ENCODE assay signal across 9 cellular contexts in the genomic region with DNA sequence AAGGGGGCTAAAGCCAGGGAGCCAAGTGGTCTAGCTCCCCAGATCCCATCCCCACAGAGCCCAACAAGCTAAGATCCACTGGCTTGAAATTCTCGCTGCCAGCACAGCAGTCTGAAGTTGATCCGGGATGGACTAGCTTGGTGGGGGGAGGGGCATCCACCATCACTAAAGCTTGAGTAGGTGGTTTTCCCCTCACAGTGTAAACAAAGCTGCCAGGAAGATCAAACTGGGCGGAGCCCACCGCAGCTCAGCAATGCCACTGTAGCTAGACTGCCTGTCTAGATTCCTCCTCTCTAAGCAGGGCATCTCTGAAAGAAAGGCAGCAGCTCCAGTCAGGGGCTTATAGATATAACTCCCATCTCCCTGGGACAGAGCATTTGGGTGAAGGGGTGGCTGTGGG. TPM values are rescaled to one million over a fixed set of nuclear protein-coding genes. Genes with fewer than 3 reads are reported as not detected.
DNase-seq lines count a peak whose midpoint lies in the region; ATAC-seq and TF ChIP-seq lines count a peak whose summit lies in the region.
"Not testable (repeated sequence)": the region's sequence is repeated elsewhere in the genome, so short reads cannot be mapped to it uniquely, and the experiment has no call there.
"Had no signal": no experiment of that assay in that cellular context is flagged by ENCODE, and none has a peak within 500 bp of the region (broad histone marks: within the 10 kb centered on the region; RNA-seq: fewer than 3 reads in every experiment).

No MANE protein-coding gene starts in this region.

- not testable (repeated sequence) for H4K20me1 ChIP-seq in GM23338 (replicated peaks; ENCODE audit: insufficient read depth)

- CTCF ChIA-PET in activated CD4-positive, alpha-beta memory T cell treated with anti-CD3 and anti-CD28 coated beads, Interleukin-2, amount 10 ng/mL, durations not matched to agents 7 days and 5 days (lab: Charles Lee) = interaction anchor here (1.1 kb wide), 1 partner anchor 76 kb away, joined by 3 read pairs; no protein-coding TSS in a partner anchor
- CTCF ChIA-PET in activated naive CD4-positive, alpha-beta T cell treated with anti-CD3 and anti-CD28 coated beads, Interleukin-2, amount 10 ng/mL, durations not matched to agents 7 days and 5 days (lab: Charles Lee) = interaction anchor here (0.8 kb wide), 1 partner anchor 75 kb away, joined by 4 read pairs; no protein-coding TSS in a partner anchor

- peak overlapping the region in 1 of 4 donors; percentile 45 for H3K4me3 Mint-ChIP-seq in CD4-positive, CD25-positive, alpha-beta regulatory T cell
- not testable (repeated sequence) for H3K4me3 Mint-ChIP-seq in GM23338; activated naive CD4-positive, alpha-beta T cell treated with anti-CD3 and anti-CD28 coated beads, Interleukin-2, amount 10 ng/mL, durations not matched to agents 7 days and 5 days
- peak overlapping the region; percentile 5 for H3K4me3 Mint-ChIP-seq in activated CD4-positive, alpha-beta memory T cell treated with anti-CD3 and anti-CD28 coated beads, Interleukin-2, amount 10 ng/mL, durations not matched to agents 7 days and 5 days

- H3K4me3 ChIP-seq in CD4-positive, CD25-positive, alpha-beta regulatory T cell (ENCODE audit: low read depth, low read length); SJCRH30; cardiac muscle cell: not testable (repeated sequence)
- H3K4me3 ChIP-seq in GM23338 = 0 out of 2 replicates have a peak overlapping the region, but pooled peaks have one; percentile 12

- not testable (repeated sequence) for H3K27ac Mint-ChIP-seq in CD4-positive, CD25-positive, alpha-beta regulatory T cell; GM23338
- H3K27ac Mint-ChIP-seq in activated CD4-positive, alpha-beta memory T cell treated with anti-CD3 and anti-CD28 coated beads, Interleukin-2, amount 10 ng/mL, durations not matched to agents 7 days and 5 days = peak overlapping the region; percentile 33
- peak overlapping the region; percentile 69 for H3K27ac Mint-ChIP-seq in activated naive CD4-positive, alpha-beta T cell treated with anti-CD3 and anti-CD28 coated beads, Interleukin-2, amount 10 ng/mL, durations not matched to agents 7 days and 5 days

- H3K36me3 Mint-ChIP-seq in CD4-positive, CD25-positive, alpha-beta regulatory T cell; GM23338 (ENCODE audit: low read depth); activated CD4-positive, alpha-beta memory T cell treated with anti-CD3 and anti-CD28 coated beads, Interleukin-2, amount 10 ng/mL, durations not matched to agents 7 days and 5 days (ENCODE audit: low read depth); activated naive CD4-positive, alpha-beta T cell treated with anti-CD3 and anti-CD28 coated beads, Interleukin-2, amount 10 ng/mL, durations not matched to agents 7 days and 5 days: not testable (repeated sequence)

- H3K4me1 ChIP-seq in CD4-positive, CD25-positive, alpha-beta regulatory T cell (ENCODE audit: control insufficient read depth, insufficient read depth, low read length, poor library complexity, severe bottlenecking); SJCRH30: not testable (repeated sequence)
- H3K4me1 ChIP-seq in GM23338 (ENCODE audit: insufficient read depth) (peaks cover 27% of the 10 kb centered on the region), cardiac muscle cell (ENCODE audit: low read depth) (peaks cover 27% of the 10 kb centered on the region)

- POLR2A ChIA-PET in activated CD4-positive, alpha-beta memory T cell treated with anti-CD3 and anti-CD28 coated beads, Interleukin-2, amount 10 ng/mL, durations not matched to agents 7 days and 5 days (lab: Charles Lee) = interaction anchor here (1.3 to 1.5 kb wide), 2 partner anchors 9 to 420 kb away, joined by 4 read pairs; no protein-coding TSS in a partner anchor

- peak in 2 of 3 donors; percentile 26 to 84 for DNase-seq in CD4-positive, CD25-positive, alpha-beta regulatory T cell
- DNase-seq in GM23338 (ENCODE audit: low spot score) = peak; percentile 63
- DNase-seq in NCI-H345 (lab: John Stamatoyannopoulos, UW) = peak; percentile 38
- peak; percentile 26 to 29 for DNase-seq in SJCRH30
- peak; percentile 63 for DNase-seq in activated CD4-positive, alpha-beta memory T cell treated with anti-CD3 and anti-CD28 coated beads, Interleukin-2, amount 10 ng/mL, durations not matched to agents 7 days and 5 days
- peak; percentile 87 for DNase-seq in activated naive CD4-positive, alpha-beta T cell treated with anti-CD3 and anti-CD28 coated beads, Interleukin-2, amount 10 ng/mL, durations not matched to agents 7 days and 5 days
- not testable (repeated sequence) for DNase-seq in cardiac muscle cell (ENCODE audit: low read depth in 1 of 2, low spot score in 1 of 2)
- DNase-seq in renal cortical epithelial cell (ENCODE audit: low read depth) = peak; percentile 75

- H3K9me3 Mint-ChIP-seq in CD4-positive, CD25-positive, alpha-beta regulatory T cell; GM23338; activated CD4-positive, alpha-beta memory T cell treated with anti-CD3 and anti-CD28 coated beads, Interleukin-2, amount 10 ng/mL, durations not matched to agents 7 days and 5 days; activated naive CD4-positive, alpha-beta T cell treated with anti-CD3 and anti-CD28 coated beads, Interleukin-2, amount 10 ng/mL, durations not matched to agents 7 days and 5 days: not testable (repeated sequence)

- TF ChIP-seq CTCF in GM23338 (conservative IDR thresholded peaks at IDR 0.05; ENCODE audit: low read depth in 2 of 2); cardiac muscle cell (IDR thresholded peaks at IDR 0.05; ENCODE audit: low read depth, low read length): not testable (repeated sequence)

- not testable (repeated sequence) for H3K9me3 ChIP-seq in CD4-positive, CD25-positive, alpha-beta regulatory T cell (ENCODE audit: control insufficient read depth in 2 of 2, low read length in 2 of 2); SJCRH30 (replicated peaks); cardiac muscle cell (ENCODE audit: low read depth)

- peaks cover 0 to 33% (median 9%) of the 10 kb centered on the region in 4 donors for H3K4me1 Mint-ChIP-seq in CD4-positive, CD25-positive, alpha-beta regulatory T cell
- H3K4me1 Mint-ChIP-seq in GM23338 = peaks cover 40% of the 10 kb centered on the region
- H3K4me1 Mint-ChIP-seq in activated CD4-positive, alpha-beta memory T cell treated with anti-CD3 and anti-CD28 coated beads, Interleukin-2, amount 10 ng/mL, durations not matched to agents 7 days and 5 days = peaks cover 17% of the 10 kb centered on the region
- H3K4me1 Mint-ChIP-seq in activated naive CD4-positive, alpha-beta T cell treated with anti-CD3 and anti-CD28 coated beads, Interleukin-2, amount 10 ng/mL, durations not matched to agents 7 days and 5 days = peaks cover 46% of the 10 kb centered on the region

- H3K27me3 ChIP-seq in CD4-positive, CD25-positive, alpha-beta regulatory T cell (ENCODE audit: control insufficient read depth, insufficient read depth, low read length); GM23338 (ENCODE audit: insufficient read depth); SJCRH30; cardiac muscle cell: not testable (repeated sequence)

- H3K27me3 Mint-ChIP-seq in CD4-positive, CD25-positive, alpha-beta regulatory T cell = peaks cover 28% of the 10 kb centered on the region
- not testable (repeated sequence) for H3K27me3 Mint-ChIP-seq in GM23338 (ENCODE audit: insufficient read depth, low read depth, poor library complexity); activated naive CD4-positive, alpha-beta T cell treated with anti-CD3 and anti-CD28 coated beads, Interleukin-2, amount 10 ng/mL, durations not matched to agents 7 days and 5 days
- peaks cover 19% of the 10 kb centered on the region for H3K27me3 Mint-ChIP-seq in activated CD4-positive, alpha-beta memory T cell treated with anti-CD3 and anti-CD28 coated beads, Interleukin-2, amount 10 ng/mL, durations not matched to agents 7 days and 5 days

- not testable (repeated sequence) for H3F3A ChIP-seq in GM23338 (replicated peaks; ENCODE audit: low read depth)

- H3K9me2 ChIP-seq in GM23338 (ENCODE audit: insufficient read depth) = not testable (repeated sequence)

- H3K4me2 ChIP-seq in GM23338 = peak overlapping the region; percentile 61

- H3K27ac ChIP-seq in CD4-positive, CD25-positive, alpha-beta regulatory T cell (ENCODE audit: insufficient read depth, low read length, poor library complexity, severe bottlenecking); GM23338 (ENCODE audit: low read depth); SJCRH30: not testable (repeated sequence)
- peak overlapping the region; percentile 51 for H3K27ac ChIP-seq in cardiac muscle cell

- H2AFZ ChIP-seq in GM23338 = not testable (repeated sequence)

- peak in 1 of 2 donors; percentile 53 for ATAC-seq in CD4-positive, CD25-positive, alpha-beta regulatory T cell (ENCODE audit: low read depth in 2 of 2)
- peak; percentile 71 for ATAC-seq in GM23338

- peaks cover 68% of the 10 kb centered on the region for H3K79me2 ChIP-seq in GM23338 (replicated peaks; ENCODE audit: insufficient read depth)

- not testable (repeated sequence) for H3K36me3 ChIP-seq in CD4-positive, CD25-positive, alpha-beta regulatory T cell (ENCODE audit: control insufficient read depth, insufficient read depth, low read length); GM23338 (ENCODE audit: insufficient read depth); SJCRH30; cardiac muscle cell

RNA-seq across cellular contexts. Expression of a gene that starts 32.6 kb away (rescaled TPM):
- total RNA-seq in CD4-positive, CD25-positive, alpha-beta regulatory T cell = not detected
- not detected for polyA plus RNA-seq in CD4-positive, CD25-positive, alpha-beta regulatory T cell
- total RNA-seq in GM23338 (2014; rRNA removed; shearing (Covaris generic)) = 12.4 and 17.1 TPM in 2 replicates
- polyA plus RNA-seq in GM23338 (2016; fragmentation: Nextera tagmentation; extraction: Ambion mirVana) (8.6 and 9.1 TPM in 2 replicates), cardiac muscle cell (29.3 and 50.4 TPM in 2 replicates)
- total RNA-seq in SJCRH30 (2014; rRNA removed; shearing (Covaris generic)) = 16.8 and 17.5 TPM in 2 replicates
- total RNA-seq in activated CD4-positive, alpha-beta memory T cell treated with anti-CD3 and anti-CD28 coated beads, Interleukin-2, amount 10 ng/mL, durations not matched to agents 7 days and 5 days = not detected
- total RNA-seq in cardiac muscle cell (25.6 and 48.4 TPM in 2 replicates), renal cortical epithelial cell (2.3 and 6.3 TPM in 2 replicates)
- polyA plus RNA-seq: CD14-positive monocyte had no signal
